Comparison of ENCODE assay signal across 1 cellular context in the genomic region with DNA sequence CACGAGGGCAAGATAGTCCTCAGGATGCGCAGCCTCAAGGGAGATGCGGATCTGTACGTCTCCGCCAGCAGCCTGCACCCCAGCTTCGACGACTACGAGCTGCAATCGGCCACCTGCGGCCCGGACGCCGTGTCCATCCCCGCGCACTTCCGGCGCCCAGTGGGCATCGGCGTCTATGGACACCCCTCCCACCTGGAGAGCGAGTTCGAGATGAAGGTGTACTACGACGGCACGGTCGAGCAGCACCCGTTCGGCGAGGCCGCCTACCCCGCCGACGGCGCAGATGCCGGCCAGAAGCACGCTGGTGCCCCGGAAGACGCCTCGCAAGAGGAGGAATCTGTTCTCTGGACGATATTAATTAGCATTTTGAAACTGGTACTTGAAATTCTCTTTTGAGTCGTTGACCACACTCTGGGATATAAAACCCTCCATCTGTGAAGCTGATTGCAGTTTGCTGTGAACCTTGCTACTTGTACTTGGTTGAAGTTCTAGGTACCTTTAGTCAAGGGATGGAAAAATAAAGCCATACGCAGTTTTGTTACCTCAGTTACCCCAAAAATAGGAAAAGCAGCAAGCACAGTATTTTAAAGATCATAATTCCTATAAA.
TF ChIP-seq lines count a peak whose summit lies in the region.

No MANE protein-coding gene starts in this region.

TF ChIP-seq in HepG2, 621 proteins besides CTCF, POLR2A, EP300 and RAD21 (continued from another document and continues in another):
- TF ChIP-seq, protein P1, sequence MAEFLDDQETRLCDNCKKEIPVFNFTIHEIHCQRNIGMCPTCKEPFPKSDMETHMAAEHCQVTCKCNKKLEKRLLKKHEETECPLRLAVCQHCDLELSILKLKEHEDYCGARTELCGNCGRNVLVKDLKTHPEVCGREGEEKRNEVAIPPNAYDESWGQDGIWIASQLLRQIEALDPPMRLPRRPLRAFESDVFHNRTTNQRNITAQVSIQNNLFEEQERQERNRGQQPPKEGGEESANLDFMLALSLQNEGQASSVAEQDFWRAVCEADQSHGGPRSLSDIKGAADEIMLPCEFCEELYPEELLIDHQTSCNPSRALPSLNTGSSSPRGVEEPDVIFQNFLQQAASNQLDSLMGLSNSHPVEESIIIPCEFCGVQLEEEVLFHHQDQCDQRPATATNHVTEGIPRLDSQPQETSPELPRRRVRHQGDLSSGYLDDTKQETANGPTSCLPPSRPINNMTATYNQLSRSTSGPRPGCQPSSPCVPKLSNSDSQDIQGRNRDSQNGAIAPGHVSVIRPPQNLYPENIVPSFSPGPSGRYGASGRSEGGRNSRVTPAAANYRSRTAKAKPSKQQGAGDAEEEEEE (CRISPR knock-in tag; IDR thresholded peaks at IDR 0.05; ENCODE audit: borderline replicate concordance): no peak
- TF ChIP-seq PCBP2 (optimal IDR thresholded peaks at IDR 0.05; ENCODE audit: low read depth, low read length, poor library complexity, severe bottlenecking) (no peak), RELA (CRISPR knock-in tag; IDR thresholded peaks at IDR 0.05) (peak; percentile 90; the same call in 1 of the 2 replicates), ZNF136 (CRISPR knock-in tag; IDR thresholded peaks at IDR 0.05; ENCODE audit: low read depth) (0 out of 2 replicates have a peak, but pooled peaks have one; percentile 4), EHMT2 (IDR thresholded peaks at IDR 0.05; ENCODE audit: borderline replicate concordance, low read depth, low read length) (no peak), SOX6 (IDR thresholded peaks at IDR 0.05) (no peak), SOX6 (CRISPR knock-in tag; IDR thresholded peaks at IDR 0.05) (no peak; the same call in 1 of the 2 replicates), POGZ (CRISPR knock-in tag; IDR thresholded peaks at IDR 0.05) (no peak), ZC3H4 (CRISPR knock-in tag; IDR thresholded peaks at IDR 0.05; ENCODE audit: borderline replicate concordance) (no peak), ZNF3 (CRISPR knock-in tag; IDR thresholded peaks at IDR 0.05) (no peak), ZNF878 (CRISPR knock-in tag; IDR thresholded peaks at IDR 0.05) (0 out of 2 replicates have a peak, but pooled peaks have one; percentile 67), JDP2 (CRISPR knock-in tag; IDR thresholded peaks at IDR 0.05; ENCODE audit: borderline replicate concordance) (0 out of 2 replicates have a peak, but pooled peaks have one; percentile 6), ZNF468 (CRISPR knock-in tag; IDR thresholded peaks at IDR 0.05) (peak; percentile 3; the same call in 1 of the 2 replicates), FOXJ3 (CRISPR knock-in tag; IDR thresholded peaks at IDR 0.05; ENCODE audit: borderline replicate concordance) (0 out of 2 replicates have a peak, but pooled peaks have one; percentile 6), ZNF510 (CRISPR knock-in tag; IDR thresholded peaks at IDR 0.05; ENCODE audit: low read depth) (no peak), FOXO1 (CRISPR knock-in tag; IDR thresholded peaks at IDR 0.05) (no peak), JUN (CRISPR knock-in tag; IDR thresholded peaks at IDR 0.05) (no peak), FOXM1 (CRISPR knock-in tag; IDR thresholded peaks at IDR 0.05) (no peak), NCOR1 (IDR thresholded peaks at IDR 0.05; ENCODE audit: borderline replicate concordance, low read length) (no peak), ZNF577 (CRISPR knock-in tag; IDR thresholded peaks at IDR 0.05; ENCODE audit: borderline replicate concordance, low read depth) (no peak), HDAC6 (IDR thresholded peaks at IDR 0.05; ENCODE audit: low read depth, low read length) (no peak), GTF3A (CRISPR knock-in tag; conservative IDR thresholded peaks at IDR 0.05) (no peak), ZSCAN30 (CRISPR knock-in tag; IDR thresholded peaks at IDR 0.05) (no peak), ZNF121 (CRISPR knock-in tag; IDR thresholded peaks at IDR 0.05) (no peak), KLF12 (CRISPR knock-in tag; IDR thresholded peaks at IDR 0.05; ENCODE audit: borderline replicate concordance) (no peak), ARID2 (CRISPR knock-in tag; IDR thresholded peaks at IDR 0.05; ENCODE audit: borderline replicate concordance) (peak; percentile 88), ZEB1 (IDR thresholded peaks at IDR 0.05; ENCODE audit: insufficient replicate concordance, low read depth) (peak; percentile 10), ZBTB7B (CRISPR knock-in tag; IDR thresholded peaks at IDR 0.05) (no peak), AHR (CRISPR knock-in tag; IDR thresholded peaks at IDR 0.05) (no peak), ZNF180 (CRISPR knock-in tag; IDR thresholded peaks at IDR 0.05; ENCODE audit: borderline replicate concordance, low read depth) (no peak), SNAPC2 (CRISPR knock-in tag; IDR thresholded peaks at IDR 0.05) (0 out of 2 replicates have a peak, but pooled peaks have one; percentile 42), ZNF777 (CRISPR knock-in tag; IDR thresholded peaks at IDR 0.05) (peak; percentile 99), ZSCAN12 (CRISPR knock-in tag; IDR thresholded peaks at IDR 0.05) (no peak), TCF7 (IDR thresholded peaks at IDR 0.05; ENCODE audit: low read depth) (no peak), FOXA1 (IDR thresholded peaks at IDR 0.05) (no peak), FOXA1 (CRISPR knock-in tag; IDR thresholded peaks at IDR 0.05) (0 out of 2 replicates have a peak, but pooled peaks have one; percentile 32), NR2F1 (CRISPR knock-in tag; IDR thresholded peaks at IDR 0.05) (peak in 1 of 2 experiments; percentile 10; a peak in 1 of 4 replicates), FOXP1 (IDR thresholded peaks at IDR 0.05) (no peak), FOXP1 (CRISPR knock-in tag; IDR thresholded peaks at IDR 0.05) (no peak), HOXA9 (CRISPR knock-in tag; IDR thresholded peaks at IDR 0.05; ENCODE audit: borderline replicate concordance) (0 out of 2 replicates have a peak, but pooled peaks have one; percentile 65), TGIF2 (CRISPR knock-in tag; IDR thresholded peaks at IDR 0.05) (peak; percentile 48; the same call in 1 of the 2 replicates), MAZ (IDR thresholded peaks at IDR 0.05; ENCODE audit: borderline replicate concordance, low read depth, low read length) (no peak), MAZ (CRISPR knock-in tag; IDR thresholded peaks at IDR 0.05; ENCODE audit: low read depth) (no peak), REXO4 (CRISPR knock-in tag; IDR thresholded peaks at IDR 0.05; ENCODE audit: borderline replicate concordance) (no peak), TAF15 (IDR thresholded peaks at IDR 0.05; ENCODE audit: low read depth, low read length, poor library complexity, severe bottlenecking) (peak; percentile 5), CBX2 (IDR thresholded peaks at IDR 0.05; ENCODE audit: low read depth, low read length) (no peak), CBX2 (CRISPR knock-in tag; IDR thresholded peaks at IDR 0.05; ENCODE audit: low read depth) (no peak), TARDBP (CRISPR knock-in tag; IDR thresholded peaks at IDR 0.05) (peak; percentile 54), PHF20 (CRISPR knock-in tag; IDR thresholded peaks at IDR 0.05) (no peak)
- TF ChIP-seq, protein P2, sequence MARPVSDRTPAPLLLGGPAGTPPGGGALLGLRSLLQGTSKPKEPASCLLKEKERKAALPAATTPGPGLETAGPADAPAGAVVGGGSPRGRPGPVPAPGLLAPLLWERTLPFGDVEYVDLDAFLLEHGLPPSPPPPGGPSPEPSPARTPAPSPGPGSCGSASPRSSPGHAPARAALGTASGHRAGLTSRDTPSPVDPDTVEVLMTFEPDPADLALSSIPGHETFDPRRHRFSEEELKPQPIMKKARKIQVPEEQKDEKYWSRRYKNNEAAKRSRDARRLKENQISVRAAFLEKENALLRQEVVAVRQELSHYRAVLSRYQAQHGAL (CRISPR knock-in tag; IDR thresholded peaks at IDR 0.05; ENCODE audit: not compliant biosample characterization): peak; percentile 5
- TF ChIP-seq, protein P3, sequence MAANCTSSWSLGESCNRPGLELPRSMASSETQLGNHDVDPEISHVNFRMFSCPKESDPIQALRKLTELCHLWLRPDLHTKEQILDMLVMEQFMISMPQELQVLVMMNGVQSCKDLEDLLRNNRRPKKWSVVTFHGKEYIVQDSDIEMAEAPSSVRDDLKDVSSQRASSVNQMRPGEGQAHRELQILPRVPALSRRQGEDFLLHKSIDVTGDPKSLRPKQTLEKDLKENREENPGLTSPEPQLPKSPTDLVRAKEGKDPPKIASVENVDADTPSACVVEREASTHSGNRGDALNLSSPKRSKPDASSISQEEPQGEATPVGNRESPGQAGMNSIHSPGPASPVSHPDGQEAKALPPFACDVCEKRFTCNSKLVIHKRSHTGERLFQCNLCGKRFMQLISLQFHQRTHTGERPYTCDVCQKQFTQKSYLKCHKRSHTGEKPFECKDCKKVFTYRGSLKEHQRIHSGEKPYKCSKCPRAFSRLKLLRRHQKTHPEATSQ (CRISPR knock-in tag; IDR thresholded peaks at IDR 0.05; ENCODE audit: borderline replicate concordance): no peak; the same call in none of the 2 replicates
- TF ChIP-seq, protein P4, sequence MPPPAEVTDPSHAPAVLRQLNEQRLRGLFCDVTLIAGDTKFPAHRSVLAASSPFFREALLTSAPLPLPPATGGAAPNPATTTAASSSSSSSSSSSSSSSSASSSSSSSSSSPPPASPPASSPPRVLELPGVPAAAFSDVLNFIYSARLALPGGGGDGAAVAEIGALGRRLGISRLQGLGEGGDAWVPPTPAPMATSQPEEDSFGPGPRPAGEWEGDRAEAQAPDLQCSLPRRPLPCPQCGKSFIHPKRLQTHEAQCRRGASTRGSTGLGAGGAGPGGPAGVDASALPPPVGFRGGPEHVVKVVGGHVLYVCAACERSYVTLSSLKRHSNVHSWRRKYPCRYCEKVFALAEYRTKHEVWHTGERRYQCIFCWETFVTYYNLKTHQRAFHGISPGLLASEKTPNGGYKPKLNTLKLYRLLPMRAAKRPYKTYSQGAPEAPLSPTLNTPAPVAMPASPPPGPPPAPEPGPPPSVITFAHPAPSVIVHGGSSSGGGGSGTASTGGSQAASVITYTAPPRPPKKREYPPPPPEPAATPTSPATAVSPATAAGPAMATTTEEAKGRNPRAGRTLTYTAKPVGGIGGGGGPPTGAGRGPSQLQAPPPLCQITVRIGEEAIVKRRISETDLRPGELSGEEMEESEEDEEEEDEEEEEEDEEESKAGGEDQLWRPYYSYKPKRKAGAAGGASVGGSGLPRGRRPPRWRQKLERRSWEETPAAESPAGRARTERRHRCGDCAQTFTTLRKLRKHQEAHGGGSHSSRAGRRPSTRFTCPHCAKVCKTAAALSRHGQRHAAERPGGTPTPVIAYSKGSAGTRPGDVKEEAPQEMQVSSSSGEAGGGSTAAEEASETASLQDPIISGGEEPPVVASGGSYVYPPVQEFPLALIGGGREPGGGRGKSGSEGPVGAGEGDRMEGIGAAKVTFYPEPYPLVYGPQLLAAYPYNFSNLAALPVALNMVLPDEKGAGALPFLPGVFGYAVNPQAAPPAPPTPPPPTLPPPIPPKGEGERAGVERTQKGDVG (CRISPR knock-in tag; IDR thresholded peaks at IDR 0.05; ENCODE audit: borderline replicate concordance): 0 out of 2 replicates have a peak, but pooled peaks have one; percentile 24
- TF ChIP-seq, protein P5, sequence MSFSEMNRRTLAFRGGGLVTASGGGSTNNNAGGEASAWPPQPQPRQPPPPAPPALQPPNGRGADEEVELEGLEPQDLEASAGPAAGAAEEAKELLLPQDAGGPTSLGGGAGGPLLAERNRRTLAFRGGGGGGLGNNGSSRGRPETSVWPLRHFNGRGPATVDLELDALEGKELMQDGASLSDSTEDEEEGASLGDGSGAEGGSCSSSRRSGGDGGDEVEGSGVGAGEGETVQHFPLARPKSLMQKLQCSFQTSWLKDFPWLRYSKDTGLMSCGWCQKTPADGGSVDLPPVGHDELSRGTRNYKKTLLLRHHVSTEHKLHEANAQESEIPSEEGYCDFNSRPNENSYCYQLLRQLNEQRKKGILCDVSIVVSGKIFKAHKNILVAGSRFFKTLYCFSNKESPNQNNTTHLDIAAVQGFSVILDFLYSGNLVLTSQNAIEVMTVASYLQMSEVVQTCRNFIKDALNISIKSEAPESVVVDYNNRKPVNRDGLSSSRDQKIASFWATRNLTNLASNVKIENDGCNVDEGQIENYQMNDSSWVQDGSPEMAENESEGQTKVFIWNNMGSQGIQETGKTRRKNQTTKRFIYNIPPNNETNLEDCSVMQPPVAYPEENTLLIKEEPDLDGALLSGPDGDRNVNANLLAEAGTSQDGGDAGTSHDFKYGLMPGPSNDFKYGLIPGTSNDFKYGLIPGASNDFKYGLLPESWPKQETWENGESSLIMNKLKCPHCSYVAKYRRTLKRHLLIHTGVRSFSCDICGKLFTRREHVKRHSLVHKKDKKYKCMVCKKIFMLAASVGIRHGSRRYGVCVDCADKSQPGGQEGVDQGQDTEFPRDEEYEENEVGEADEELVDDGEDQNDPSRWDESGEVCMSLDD (CRISPR knock-in tag; IDR thresholded peaks at IDR 0.05; ENCODE audit: borderline replicate concordance): no peak
- TF ChIP-seq, protein P6, sequence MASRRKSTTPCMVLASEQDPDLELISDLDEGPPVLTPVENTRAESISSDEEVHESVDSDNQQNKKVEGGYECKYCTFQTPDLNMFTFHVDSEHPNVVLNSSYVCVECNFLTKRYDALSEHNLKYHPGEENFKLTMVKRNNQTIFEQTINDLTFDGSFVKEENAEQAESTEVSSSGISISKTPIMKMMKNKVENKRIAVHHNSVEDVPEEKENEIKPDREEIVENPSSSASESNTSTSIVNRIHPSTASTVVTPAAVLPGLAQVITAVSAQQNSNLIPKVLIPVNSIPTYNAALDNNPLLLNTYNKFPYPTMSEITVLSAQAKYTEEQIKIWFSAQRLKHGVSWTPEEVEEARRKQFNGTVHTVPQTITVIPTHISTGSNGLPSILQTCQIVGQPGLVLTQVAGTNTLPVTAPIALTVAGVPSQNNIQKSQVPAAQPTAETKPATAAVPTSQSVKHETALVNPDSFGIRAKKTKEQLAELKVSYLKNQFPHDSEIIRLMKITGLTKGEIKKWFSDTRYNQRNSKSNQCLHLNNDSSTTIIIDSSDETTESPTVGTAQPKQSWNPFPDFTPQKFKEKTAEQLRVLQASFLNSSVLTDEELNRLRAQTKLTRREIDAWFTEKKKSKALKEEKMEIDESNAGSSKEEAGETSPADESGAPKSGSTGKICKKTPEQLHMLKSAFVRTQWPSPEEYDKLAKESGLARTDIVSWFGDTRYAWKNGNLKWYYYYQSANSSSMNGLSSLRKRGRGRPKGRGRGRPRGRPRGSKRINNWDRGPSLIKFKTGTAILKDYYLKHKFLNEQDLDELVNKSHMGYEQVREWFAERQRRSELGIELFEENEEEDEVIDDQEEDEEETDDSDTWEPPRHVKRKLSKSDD (CRISPR knock-in tag; IDR thresholded peaks at IDR 0.05; ENCODE audit: low read depth): no peak
- TF ChIP-seq, protein P7, sequence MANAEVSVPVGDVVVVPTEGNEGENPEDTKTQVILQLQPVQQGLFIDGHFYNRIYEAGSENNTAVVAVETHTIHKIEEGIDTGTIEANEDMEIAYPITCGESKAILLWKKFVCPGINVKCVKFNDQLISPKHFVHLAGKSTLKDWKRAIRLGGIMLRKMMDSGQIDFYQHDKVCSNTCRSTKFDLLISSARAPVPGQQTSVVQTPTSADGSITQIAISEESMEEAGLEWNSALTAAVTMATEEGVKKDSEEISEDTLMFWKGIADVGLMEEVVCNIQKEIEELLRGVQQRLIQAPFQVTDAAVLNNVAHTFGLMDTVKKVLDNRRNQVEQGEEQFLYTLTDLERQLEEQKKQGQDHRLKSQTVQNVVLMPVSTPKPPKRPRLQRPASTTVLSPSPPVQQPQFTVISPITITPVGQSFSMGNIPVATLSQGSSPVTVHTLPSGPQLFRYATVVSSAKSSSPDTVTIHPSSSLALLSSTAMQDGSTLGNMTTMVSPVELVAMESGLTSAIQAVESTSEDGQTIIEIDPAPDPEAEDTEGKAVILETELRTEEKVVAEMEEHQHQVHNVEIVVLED (CRISPR knock-in tag; IDR thresholded peaks at IDR 0.05; ENCODE audit: borderline replicate concordance): no peak
- TF ChIP-seq, protein P8, sequence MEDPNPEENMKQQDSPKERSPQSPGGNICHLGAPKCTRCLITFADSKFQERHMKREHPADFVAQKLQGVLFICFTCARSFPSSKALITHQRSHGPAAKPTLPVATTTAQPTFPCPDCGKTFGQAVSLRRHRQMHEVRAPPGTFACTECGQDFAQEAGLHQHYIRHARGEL (CRISPR knock-in tag; IDR thresholded peaks at IDR 0.05): no peak
